ENCODE assay signal across 13 cellular contexts in genomic region chr7:17986826-17987225, GRCh38. TPM values are rescaled to one million over a fixed set of nuclear protein-coding genes. Genes with fewer than 3 reads are reported as not detected.
A peak's percentile ranks its signal among the peaks of the same experiment; 100 is the strongest.
DNase-seq lines count a peak whose midpoint lies in the region; ATAC-seq and TF ChIP-seq lines count a peak whose summit lies in the region.
"Had no signal": no experiment of that assay in that cellular context is flagged by ENCODE, and none has a peak within 500 bp of the region (broad histone marks: within the 10 kb centered on the region; RNA-seq: fewer than 3 reads in every experiment).

No MANE protein-coding gene starts in this region.

- H3K27ac ChIP-seq in epithelial cell of prostate = no peak overlapping the region
- peak overlapping the region in 1 of 2 donors; percentile 53 for H3K27ac ChIP-seq in lung (ENCODE audit: low read depth in 1 of 2, low read length in 1 of 2)
- no peak overlapping the region for H3K27ac ChIP-seq in WERI-Rb-1
- H3K27ac ChIP-seq: tibial nerve had no signal

- H3K4me1 ChIP-seq in lung (ENCODE audit: control insufficient read depth in 2 of 2, insufficient read depth in 2 of 2, low read length in 2 of 2) = peaks cover 0 to 3% of the 10 kb centered on the region in 2 donors
- H3K4me1 ChIP-seq: tibial nerve had no signal

- peaks cover 0 to 1% of the 10 kb centered on the region in 2 donors for H3K9me3 ChIP-seq in lung (ENCODE audit: control insufficient read depth in 2 of 2, insufficient read depth in 1 of 2, low read length in 1 of 2)
- no peaks in the 10 kb centered on the region for H3K9me3 ChIP-seq in WERI-Rb-1 (ENCODE audit: severe bottlenecking)
- H3K9me3 ChIP-seq: tibial nerve had no signal

- 58 to 90% methylated on average over 2 of the region's 2 CpGs for WGBS in lung, 2 donors

- TF ChIP-seq CTCF in lung (IDR thresholded peaks at IDR 0.05; ENCODE audit: control extremely low read depth, extremely low read depth) (no peak), WERI-Rb-1 (IDR thresholded peaks at IDR 0.05; ENCODE audit: low read depth, low read length) (no peak)

- H3K4me3 ChIP-seq in lung = no peak overlapping the region
- H3K4me3 ChIP-seq in WERI-Rb-1 (ENCODE audit: low read depth, low read length) = no peak overlapping the region
- H3K4me3 ChIP-seq: tibial nerve had no signal

- peak; percentile 45 for ATAC-seq in lung (ENCODE audit: insufficient read depth, low FRiP score)
- no peak for ATAC-seq in activated CD4-positive, CD25-positive, alpha-beta regulatory T cell treated with anti-CD3 and anti-CD28 coated beads, Interleukin-2, amount 50 U/mL, for 24 hours

- H3K27me3 ChIP-seq in lung (ENCODE audit: control insufficient read depth, insufficient read depth) (no peaks in the 10 kb centered on the region), WERI-Rb-1 (ENCODE audit: insufficient read depth, low read depth, severe bottlenecking) (no peaks in the 10 kb centered on the region)
- H3K27me3 ChIP-seq: tibial nerve had no signal

- DNase-seq in AG08396 (ENCODE audit: low spot score) (peak; percentile 57), LHCN-M2 (ENCODE audit: low read depth) (peak; percentile 70), epithelial cell of prostate (ENCODE audit: low read depth, low spot score) (peak; percentile 14), lung (ENCODE audit: low spot score) (no peak), WERI-Rb-1 (no peak), NCI-H748 treated with DMSO at 0.1 percent for 48 hours (lab: John Stamatoyannopoulos, UW) (no peak), superior temporal gyrus (ENCODE audit: extremely low spot score) (no peak)
- DNase-seq: CD4-positive, alpha-beta T cell; SIG-M5 had no signal

- no peaks in the 10 kb centered on the region for H3K36me3 ChIP-seq in lung (ENCODE audit: control insufficient read depth in 2 of 2, insufficient read depth in 2 of 2, low read length in 2 of 2)
- H3K36me3 ChIP-seq in WERI-Rb-1 = no peaks in the 10 kb centered on the region
- H3K36me3 ChIP-seq: tibial nerve had no signal

RNA-seq across cellular contexts. Expression of gene PRPS1L1, which starts 40.8 kb away (rescaled TPM):
- total RNA-seq in LHCN-M2 (2014; rRNA removed) = not detected in 2 replicates
- not detected for polyA plus RNA-seq in LHCN-M2 (2012)
- not detected for total RNA-seq in lung
- not detected for polyA plus RNA-seq in lung
- total RNA-seq: CD4-positive, alpha-beta T cell; NCI-H460; pulmonary artery endothelial cell; tibial nerve had no signal

RNA-seq across cellular contexts. Expression of gene SNX13, which starts 46.5 kb away (rescaled TPM):
- total RNA-seq in LHCN-M2 (2014; rRNA removed) (65.8 and 81.9 TPM in 2 replicates), lung (100 to 1,000 TPM in 1 of 2 donors, 10 to 100 TPM in 1; 51.3 to 104 TPM)
- 8.7 TPM for polyA plus RNA-seq in LHCN-M2 (2012)
- polyA plus RNA-seq in lung = 10 to 100 TPM in 1 of 2 donors, 1 to 10 TPM in 1; 8.9 to 12.6 TPM

Comparison
In these comparisons a context has a peak if more than half of its experiments do, and no peak if none do; other contexts are left out.
1. DNase-seq: peak in AG08396 (single experiment), LHCN-M2 (single experiment) and epithelial cell of prostate (single experiment); none in lung (single experiment), WERI-Rb-1 (single experiment), NCI-H748 treated with DMSO at 0.1 percent for 48 hours (single experiment) and superior temporal gyrus (single experiment).